Comparison of ENCODE assay signal across 1 cellular context in the genomic region with DNA sequence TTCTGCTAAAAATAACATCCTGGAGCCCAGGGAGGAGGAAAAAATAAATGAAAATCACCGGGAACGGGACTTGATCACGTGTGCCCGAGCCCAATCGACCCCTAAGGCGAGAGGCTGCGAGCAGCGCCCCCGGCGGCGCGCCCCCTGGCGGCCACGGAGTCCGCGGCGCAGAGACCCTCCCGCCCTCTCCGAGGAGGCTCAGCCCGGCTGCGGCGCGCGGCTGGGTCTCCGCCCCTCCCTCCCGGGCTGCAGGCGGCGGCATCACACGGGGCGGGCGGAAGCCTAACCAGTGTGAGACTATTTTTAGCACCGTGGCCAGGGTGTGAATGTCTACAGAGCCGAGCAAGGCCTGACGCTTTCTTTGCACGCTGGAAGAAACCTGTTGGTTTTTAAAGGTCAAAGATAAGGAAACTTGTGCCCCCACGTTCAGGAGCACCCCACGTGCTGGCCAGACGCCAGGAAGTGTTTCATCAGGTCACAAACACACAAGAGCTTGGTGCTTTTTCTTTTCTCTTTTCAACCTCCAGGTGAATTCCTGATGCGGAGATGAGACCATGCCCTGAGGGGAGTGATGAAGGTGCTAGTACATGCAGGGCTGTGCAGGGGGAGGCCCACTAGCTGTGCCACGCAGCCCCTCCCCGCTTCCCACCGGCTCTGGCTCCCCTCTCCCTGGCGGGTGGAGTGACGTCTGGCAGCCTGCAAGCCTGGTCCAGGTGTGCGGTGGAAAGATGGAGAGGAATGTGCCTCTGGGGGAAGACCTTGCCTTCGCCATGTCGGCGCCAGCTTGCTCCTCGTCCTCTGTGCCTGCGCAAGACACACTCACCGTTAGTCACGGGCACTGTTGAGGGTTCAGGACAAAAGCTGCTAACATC.
TF ChIP-seq lines count a peak whose summit lies in the region.

No MANE protein-coding gene starts in this region.

TF ChIP-seq in HEK293, 187 proteins besides CTCF, POLR2A, EP300 and RAD21 (continued from another document and continues in another):
- TF ChIP-seq, protein P1, sequence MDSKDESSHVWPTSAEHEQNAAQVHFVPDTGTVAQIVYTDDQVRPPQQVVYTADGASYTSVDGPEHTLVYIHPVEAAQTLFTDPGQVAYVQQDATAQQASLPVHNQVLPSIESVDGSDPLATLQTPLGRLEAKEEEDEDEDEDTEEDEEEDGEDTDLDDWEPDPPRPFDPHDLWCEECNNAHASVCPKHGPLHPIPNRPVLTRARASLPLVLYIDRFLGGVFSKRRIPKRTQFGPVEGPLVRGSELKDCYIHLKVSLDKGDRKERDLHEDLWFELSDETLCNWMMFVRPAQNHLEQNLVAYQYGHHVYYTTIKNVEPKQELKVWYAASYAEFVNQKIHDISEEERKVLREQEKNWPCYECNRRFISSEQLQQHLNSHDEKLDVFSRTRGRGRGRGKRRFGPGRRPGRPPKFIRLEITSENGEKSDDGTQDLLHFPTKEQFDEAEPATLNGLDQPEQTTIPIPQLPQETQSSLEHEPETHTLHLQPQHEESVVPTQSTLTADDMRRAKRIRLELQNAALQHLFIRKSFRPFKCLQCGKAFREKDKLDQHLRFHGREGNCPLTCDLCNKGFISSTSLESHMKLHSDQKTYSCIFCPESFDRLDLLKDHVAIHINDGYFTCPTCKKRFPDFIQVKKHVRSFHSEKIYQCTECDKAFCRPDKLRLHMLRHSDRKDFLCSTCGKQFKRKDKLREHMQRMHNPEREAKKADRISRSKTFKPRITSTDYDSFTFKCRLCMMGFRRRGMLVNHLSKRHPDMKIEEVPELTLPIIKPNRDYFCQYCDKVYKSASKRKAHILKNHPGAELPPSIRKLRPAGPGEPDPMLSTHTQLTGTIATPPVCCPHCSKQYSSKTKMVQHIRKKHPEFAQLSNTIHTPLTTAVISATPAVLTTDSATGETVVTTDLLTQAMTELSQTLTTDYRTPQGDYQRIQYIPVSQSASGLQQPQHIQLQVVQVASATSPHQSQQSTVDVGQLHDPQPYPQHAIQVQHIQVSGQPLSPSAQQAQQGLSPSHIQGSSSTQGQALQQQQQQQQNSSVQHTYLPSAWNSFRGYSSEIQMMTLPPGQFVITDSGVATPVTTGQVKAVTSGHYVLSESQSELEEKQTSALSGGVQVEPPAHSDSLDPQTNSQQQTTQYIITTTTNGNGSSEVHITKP (tag by site-specific recombination; IDR thresholded peaks at IDR 0.05) = no peak
- TF ChIP-seq ZNF514 (tag by site-specific recombination; IDR thresholded peaks at IDR 0.05) (no peak), ZNF354C (tag by site-specific recombination; IDR thresholded peaks at IDR 0.05; ENCODE audit: borderline replicate concordance, low read depth) (no peak), ZNF501 (tag by site-specific recombination; IDR thresholded peaks at IDR 0.05) (no peak), ZNF398 (tag by site-specific recombination; IDR thresholded peaks at IDR 0.05) (no peak), SALL2 (tag by site-specific recombination; IDR thresholded peaks at IDR 0.05; ENCODE audit: borderline replicate concordance) (no peak), ZBTB48 (tag by site-specific recombination; IDR thresholded peaks at IDR 0.05) (peak; percentile 66), ZNF404 (tag by site-specific recombination; IDR thresholded peaks at IDR 0.05) (no peak), ZNF830 (tag by site-specific recombination; IDR thresholded peaks at IDR 0.05; ENCODE audit: low read depth) (no peak), SP3 (tag by site-specific recombination; IDR thresholded peaks at IDR 0.05) (0 out of 2 replicates have a peak, but pooled peaks have one; percentile 19), ZNF202 (tag by site-specific recombination; IDR thresholded peaks at IDR 0.05; ENCODE audit: borderline replicate concordance) (no peak), BCL6B (tag by site-specific recombination; IDR thresholded peaks at IDR 0.05) (no peak), ZNF488 (tag by site-specific recombination; IDR thresholded peaks at IDR 0.05) (no peak), MEIS1 (CRISPR knock-in tag; IDR thresholded peaks at IDR 0.05; ENCODE audit: borderline replicate concordance) (no peak), GLIS1 (tag by site-specific recombination; IDR thresholded peaks at IDR 0.05) (peak; percentile 47; the same call in 1 of the 2 replicates), ZBTB20 (tag by site-specific recombination; IDR thresholded peaks at IDR 0.05) (no peak; the same call in 1 of the 2 replicates), ZNF843 (tag by site-specific recombination; IDR thresholded peaks at IDR 0.05) (no peak), ZNF366 (tag by site-specific recombination; conservative IDR thresholded peaks at IDR 0.05) (no peak), ZNF155 (tag by site-specific recombination; IDR thresholded peaks at IDR 0.05) (no peak), ZBTB7A (tag by site-specific recombination; IDR thresholded peaks at IDR 0.05; ENCODE audit: low read depth) (no peak), GLIS2 (tag by site-specific recombination; IDR thresholded peaks at IDR 0.05) (peak; percentile 54; the same call in 1 of the 2 replicates), ZNF747 (tag by site-specific recombination; IDR thresholded peaks at IDR 0.05) (no peak), ZNF777 (tag by site-specific recombination; IDR thresholded peaks at IDR 0.05; ENCODE audit: borderline replicate concordance) (no peak), ZNF560 (tag by site-specific recombination; IDR thresholded peaks at IDR 0.05; ENCODE audit: borderline replicate concordance) (no peak), ZNF530 (tag by site-specific recombination; IDR thresholded peaks at IDR 0.05; ENCODE audit: low read depth) (no peak), ZNF561 (tag by site-specific recombination; IDR thresholded peaks at IDR 0.05; ENCODE audit: borderline replicate concordance) (peak; percentile 91; the same call in 1 of the 2 replicates), ZIC2 (tag by site-specific recombination; IDR thresholded peaks at IDR 0.05) (peak; percentile 76), ZNF324 (tag by site-specific recombination; IDR thresholded peaks at IDR 0.05) (no peak)
- TF ChIP-seq, protein P2, sequence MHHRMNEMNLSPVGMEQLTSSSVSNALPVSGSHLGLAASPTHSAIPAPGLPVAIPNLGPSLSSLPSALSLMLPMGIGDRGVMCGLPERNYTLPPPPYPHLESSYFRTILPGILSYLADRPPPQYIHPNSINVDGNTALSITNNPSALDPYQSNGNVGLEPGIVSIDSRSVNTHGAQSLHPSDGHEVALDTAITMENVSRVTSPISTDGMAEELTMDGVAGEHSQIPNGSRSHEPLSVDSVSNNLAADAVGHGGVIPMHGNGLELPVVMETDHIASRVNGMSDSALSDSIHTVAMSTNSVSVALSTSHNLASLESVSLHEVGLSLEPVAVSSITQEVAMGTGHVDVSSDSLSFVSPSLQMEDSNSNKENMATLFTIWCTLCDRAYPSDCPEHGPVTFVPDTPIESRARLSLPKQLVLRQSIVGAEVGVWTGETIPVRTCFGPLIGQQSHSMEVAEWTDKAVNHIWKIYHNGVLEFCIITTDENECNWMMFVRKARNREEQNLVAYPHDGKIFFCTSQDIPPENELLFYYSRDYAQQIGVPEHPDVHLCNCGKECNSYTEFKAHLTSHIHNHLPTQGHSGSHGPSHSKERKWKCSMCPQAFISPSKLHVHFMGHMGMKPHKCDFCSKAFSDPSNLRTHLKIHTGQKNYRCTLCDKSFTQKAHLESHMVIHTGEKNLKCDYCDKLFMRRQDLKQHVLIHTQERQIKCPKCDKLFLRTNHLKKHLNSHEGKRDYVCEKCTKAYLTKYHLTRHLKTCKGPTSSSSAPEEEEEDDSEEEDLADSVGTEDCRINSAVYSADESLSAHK (tag by site-specific recombination; IDR thresholded peaks at IDR 0.05) = no peak
- TF ChIP-seq, protein P3, sequence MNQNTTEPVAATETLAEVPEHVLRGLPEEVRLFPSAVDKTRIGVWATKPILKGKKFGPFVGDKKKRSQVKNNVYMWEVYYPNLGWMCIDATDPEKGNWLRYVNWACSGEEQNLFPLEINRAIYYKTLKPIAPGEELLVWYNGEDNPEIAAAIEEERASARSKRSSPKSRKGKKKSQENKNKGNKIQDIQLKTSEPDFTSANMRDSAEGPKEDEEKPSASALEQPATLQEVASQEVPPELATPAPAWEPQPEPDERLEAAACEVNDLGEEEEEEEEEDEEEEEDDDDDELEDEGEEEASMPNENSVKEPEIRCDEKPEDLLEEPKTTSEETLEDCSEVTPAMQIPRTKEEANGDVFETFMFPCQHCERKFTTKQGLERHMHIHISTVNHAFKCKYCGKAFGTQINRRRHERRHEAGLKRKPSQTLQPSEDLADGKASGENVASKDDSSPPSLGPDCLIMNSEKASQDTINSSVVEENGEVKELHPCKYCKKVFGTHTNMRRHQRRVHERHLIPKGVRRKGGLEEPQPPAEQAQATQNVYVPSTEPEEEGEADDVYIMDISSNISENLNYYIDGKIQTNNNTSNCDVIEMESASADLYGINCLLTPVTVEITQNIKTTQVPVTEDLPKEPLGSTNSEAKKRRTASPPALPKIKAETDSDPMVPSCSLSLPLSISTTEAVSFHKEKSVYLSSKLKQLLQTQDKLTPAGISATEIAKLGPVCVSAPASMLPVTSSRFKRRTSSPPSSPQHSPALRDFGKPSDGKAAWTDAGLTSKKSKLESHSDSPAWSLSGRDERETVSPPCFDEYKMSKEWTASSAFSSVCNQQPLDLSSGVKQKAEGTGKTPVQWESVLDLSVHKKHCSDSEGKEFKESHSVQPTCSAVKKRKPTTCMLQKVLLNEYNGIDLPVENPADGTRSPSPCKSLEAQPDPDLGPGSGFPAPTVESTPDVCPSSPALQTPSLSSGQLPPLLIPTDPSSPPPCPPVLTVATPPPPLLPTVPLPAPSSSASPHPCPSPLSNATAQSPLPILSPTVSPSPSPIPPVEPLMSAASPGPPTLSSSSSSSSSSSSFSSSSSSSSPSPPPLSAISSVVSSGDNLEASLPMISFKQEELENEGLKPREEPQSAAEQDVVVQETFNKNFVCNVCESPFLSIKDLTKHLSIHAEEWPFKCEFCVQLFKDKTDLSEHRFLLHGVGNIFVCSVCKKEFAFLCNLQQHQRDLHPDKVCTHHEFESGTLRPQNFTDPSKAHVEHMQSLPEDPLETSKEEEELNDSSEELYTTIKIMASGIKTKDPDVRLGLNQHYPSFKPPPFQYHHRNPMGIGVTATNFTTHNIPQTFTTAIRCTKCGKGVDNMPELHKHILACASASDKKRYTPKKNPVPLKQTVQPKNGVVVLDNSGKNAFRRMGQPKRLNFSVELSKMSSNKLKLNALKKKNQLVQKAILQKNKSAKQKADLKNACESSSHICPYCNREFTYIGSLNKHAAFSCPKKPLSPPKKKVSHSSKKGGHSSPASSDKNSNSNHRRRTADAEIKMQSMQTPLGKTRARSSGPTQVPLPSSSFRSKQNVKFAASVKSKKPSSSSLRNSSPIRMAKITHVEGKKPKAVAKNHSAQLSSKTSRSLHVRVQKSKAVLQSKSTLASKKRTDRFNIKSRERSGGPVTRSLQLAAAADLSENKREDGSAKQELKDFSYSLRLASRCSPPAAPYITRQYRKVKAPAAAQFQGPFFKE (tag by site-specific recombination; IDR thresholded peaks at IDR 0.05; ENCODE audit: borderline replicate concordance) = no peak
- TF ChIP-seq, protein P4, sequence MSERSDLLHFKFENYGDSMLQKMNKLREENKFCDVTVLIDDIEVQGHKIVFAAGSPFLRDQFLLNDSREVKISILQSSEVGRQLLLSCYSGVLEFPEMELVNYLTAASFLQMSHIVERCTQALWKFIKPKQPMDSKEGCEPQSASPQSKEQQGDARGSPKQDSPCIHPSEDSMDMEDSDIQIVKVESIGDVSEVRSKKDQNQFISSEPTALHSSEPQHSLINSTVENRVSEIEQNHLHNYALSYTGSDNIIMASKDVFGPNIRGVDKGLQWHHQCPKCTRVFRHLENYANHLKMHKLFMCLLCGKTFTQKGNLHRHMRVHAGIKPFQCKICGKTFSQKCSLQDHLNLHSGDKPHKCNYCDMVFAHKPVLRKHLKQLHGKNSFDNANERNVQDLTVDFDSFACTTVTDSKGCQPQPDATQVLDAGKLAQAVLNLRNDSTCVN (tag by site-specific recombination; optimal IDR thresholded peaks at IDR 0.05) = peak; percentile 44
